ENCODE assay signal across 10 cellular contexts in the genomic region with DNA sequence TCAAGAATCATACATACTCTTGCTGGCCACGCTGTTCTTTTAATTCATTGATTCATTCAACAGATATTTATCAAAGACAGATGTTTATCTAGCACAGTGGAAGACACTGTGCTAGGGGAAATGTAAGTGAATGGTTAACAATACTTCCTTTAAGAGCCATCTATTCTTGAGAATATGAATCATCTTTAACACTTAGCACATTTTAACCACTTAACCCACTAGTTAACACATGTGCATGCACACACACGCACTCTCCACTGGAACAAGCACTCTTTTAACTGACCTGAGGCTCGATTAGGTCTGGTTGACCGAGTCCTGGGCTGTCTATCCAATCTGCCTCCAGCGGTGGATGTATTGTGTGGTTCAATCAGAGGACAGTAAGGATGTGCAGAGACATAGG. TPM values are rescaled to one million over a fixed set of nuclear protein-coding genes. Genes with fewer than 3 reads are reported as not detected.
DNase-seq lines count a peak whose midpoint lies in the region; ATAC-seq and TF ChIP-seq lines count a peak whose summit lies in the region.
"Had no signal": no experiment of that assay in that cellular context is flagged by ENCODE, and none has a peak within 500 bp of the region (broad histone marks: within the 10 kb centered on the region; RNA-seq: fewer than 3 reads in every experiment).

No MANE protein-coding gene starts in this region.

- H3K27ac Mint-ChIP-seq in CD8-positive, alpha-beta T cell, result no peak overlapping the region

- POLR2A ChIA-PET in CD8-positive, alpha-beta T cell (lab: Charles Lee), result no interaction called here

- H3K4me1 Mint-ChIP-seq in CD8-positive, alpha-beta T cell (ENCODE audit: low read depth), result no peaks in the 10 kb centered on the region

- no peaks in the 10 kb centered on the region for H3K36me3 Mint-ChIP-seq in CD8-positive, alpha-beta T cell

- no peaks in the 10 kb centered on the region for H3K9me3 ChIP-seq in CD8-positive, alpha-beta T cell (ENCODE audit: low read length)

- H3K27me3 ChIP-seq in CD8-positive, alpha-beta T cell (ENCODE audit: insufficient read depth, low read length), result no peaks in the 10 kb centered on the region

- ATAC-seq in GM21367 (IDR thresholded peaks at IDR 0.05; ENCODE audit: unreplicated experiment) (peak; percentile 58), HG03457 (IDR thresholded peaks at IDR 0.05; ENCODE audit: unreplicated experiment) (peak; percentile 96), HG03045 (IDR thresholded peaks at IDR 0.05; ENCODE audit: unreplicated experiment) (no peak)
- ATAC-seq in CD8-positive, alpha-beta T cell, result no peak

- DNase-seq in EH (ENCODE audit: low read depth), result peak; percentile 79
- peak; percentile 34 for DNase-seq in epithelial cell of prostate (ENCODE audit: low read depth, low spot score)
- DNase-seq in middle frontal gyrus (ENCODE audit: extremely low spot score, low spot score), result no peak
- DNase-seq in CD8-positive, alpha-beta T cell, result no peak
- DNase-seq in activated effector memory CD4-positive, alpha-beta T cell treated with Interleukin-2 at 50 U/mL for 16 hours, result no peak
- DNase-seq: Calu3, NCI-H1930 had no signal

- TF ChIP-seq CTCF in CD8-positive, alpha-beta T cell (IDR thresholded peaks at IDR 0.05), result no peak

- H3K4me3 Mint-ChIP-seq in CD8-positive, alpha-beta T cell, result no peak overlapping the region

- no peak overlapping the region for H3K27ac ChIP-seq in epithelial cell of prostate
- H3K27ac ChIP-seq in CD8-positive, alpha-beta T cell (ENCODE audit: low read depth, low read length), result no peak overlapping the region

- intact Hi-C loops in CD8-positive, alpha-beta T cell (cut with DNase I, micrococcal nuclease), result no loop called here

- no peaks in the 10 kb centered on the region for H3K4me1 ChIP-seq in CD8-positive, alpha-beta T cell (ENCODE audit: insufficient read depth, low read length)

- CTCF ChIA-PET in CD8-positive, alpha-beta T cell (lab: Charles Lee), result interaction anchor here (0.8 kb wide), 1 partner anchor 11 kb away, joined by 4 read pairs; no protein-coding TSS in a partner anchor

- H3K4me3 ChIP-seq in CD8-positive, alpha-beta T cell (ENCODE audit: low read depth, low read length), result no peak overlapping the region

- no peaks in the 10 kb centered on the region for H3K9me3 Mint-ChIP-seq in CD8-positive, alpha-beta T cell

- H3K36me3 ChIP-seq in CD8-positive, alpha-beta T cell (ENCODE audit: insufficient read depth, low read length), result no peaks in the 10 kb centered on the region

- H3K27me3 Mint-ChIP-seq in CD8-positive, alpha-beta T cell (ENCODE audit: low read depth), result peaks cover 5% of the 10 kb centered on the region

RNA-seq across cellular contexts. Expression of a gene that starts 34.6 kb away (rescaled TPM):
- total RNA-seq in CD8-positive, alpha-beta T cell, result not detected
- total RNA-seq: Calu3 had no signal

Comparison
In these comparisons a context has a peak if more than half of its experiments do, and no peak if none do; other contexts are left out.
1. DNase-seq: peak in EH (single experiment) and epithelial cell of prostate (single experiment); none in middle frontal gyrus (single experiment), CD8-positive, alpha-beta T cell (0 of 7) and activated effector memory CD4-positive, alpha-beta T cell treated with Interleukin-2 at 50 U/mL for 16 hours (single experiment).
2. ATAC-seq: peak in GM21367 (single experiment) and HG03457 (single experiment); none in HG03045 (single experiment) and CD8-positive, alpha-beta T cell (single experiment).